5 cellular contexts compared by ENCODE assay signal in genomic region chr13:63117710-63118109, GRCh38.
"Had no signal": no experiment of that assay in that cellular context is flagged by ENCODE, and none has a peak within 500 bp of the region (broad histone marks: within the 10 kb centered on the region; RNA-seq: fewer than 3 reads in every experiment).

No MANE protein-coding gene starts in this region.

- H3K4me3 ChIP-seq: GM23338, K562 had no signal

- DNase-seq: H9, HCEC 1CT, IMR-90 had no signal
